In genomic region chr3:115905871-115906270, GRCh38 we compare ENCODE assay signal across 6 cellular contexts.
"Had no signal": no experiment of that assay in that cellular context is flagged by ENCODE, and none has a peak within 500 bp of the region (broad histone marks: within the 10 kb centered on the region; RNA-seq: fewer than 3 reads in every experiment).

No MANE protein-coding gene starts in this region.

- H3K4me3 Mint-ChIP-seq: IgD-negative memory B cell had no signal

- H3K4me1 Mint-ChIP-seq: IgD-negative memory B cell had no signal

- H3K4me3 ChIP-seq: K562 had no signal

- H3K27ac ChIP-seq: HL-60 had no signal

- H3K27ac Mint-ChIP-seq: IgD-negative memory B cell had no signal

- ATAC-seq: HepG2, K562 had no signal

- DNase-seq: IMR-90, KBM-7 had no signal

- H3K36me3 Mint-ChIP-seq: IgD-negative memory B cell had no signal
